ENCODE assay signal across 16 cellular contexts in the genomic region with DNA sequence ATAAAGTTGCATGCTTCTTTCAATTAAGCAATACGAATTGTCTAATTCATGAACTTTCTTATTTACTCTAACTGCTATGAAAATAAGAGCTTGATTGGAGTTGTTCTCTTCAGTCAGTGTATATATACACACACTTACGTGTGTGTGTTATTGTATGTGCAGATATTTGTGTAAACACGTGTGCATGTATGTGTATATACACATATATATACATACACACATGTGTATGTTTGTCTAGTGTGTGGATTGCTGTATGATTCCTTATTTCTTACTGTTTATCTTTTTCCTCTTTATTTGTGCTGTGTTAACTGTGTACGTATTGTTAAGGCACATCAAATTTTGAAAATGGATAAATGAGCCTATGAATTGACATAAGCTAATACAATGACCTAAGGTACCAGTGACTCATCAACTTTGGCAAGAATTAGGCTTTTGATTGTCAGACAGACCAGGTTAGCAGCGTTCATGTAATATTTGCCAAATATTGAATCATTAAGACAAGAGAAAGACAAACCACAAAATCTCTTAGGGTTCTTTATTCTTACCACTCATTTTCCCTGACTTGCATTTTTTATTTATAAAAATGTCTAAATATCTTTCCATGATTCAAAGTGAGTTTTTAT.
DNase-seq lines count a peak whose midpoint lies in the region; ATAC-seq and TF ChIP-seq lines count a peak whose summit lies in the region.
"Had no signal": no experiment of that assay in that cellular context is flagged by ENCODE, and none has a peak within 500 bp of the region (broad histone marks: within the 10 kb centered on the region; RNA-seq: fewer than 3 reads in every experiment).

No MANE protein-coding gene starts in this region.

- 55% methylated on average over 5 of the region's 5 CpGs for WGBS in mammary epithelial cell (ENCODE audit: low coverage, missing lambda C conversion rate)

- H3K27ac ChIP-seq in 22Rv1 (peak overlapping the region; percentile 0; the same call in 1 of the 2 replicates), mammary epithelial cell (ENCODE audit: insufficient read depth, low read depth, low read length) (no peak overlapping the region)
- H3K27ac ChIP-seq in CD4-positive, alpha-beta memory T cell (ENCODE audit: low read depth, low read length) = no peak overlapping the region

- intact Hi-C loops in mammary epithelial cell (cut with micrococcal nuclease) = no loop called here
- intact Hi-C loops in activated CD4-positive, alpha-beta T cell treated with anti-CD3 and anti-CD28 coated beads, Interleukin-2, amount 10 ng/mL, durations not matched to agents 24 days and 14 days (cut with micrococcal nuclease) = no loop called here
- intact Hi-C loops in CD4-positive, alpha-beta memory T cell (cut with micrococcal nuclease) = no loop called here

- TF ChIP-seq CTCF in 22Rv1 (IDR thresholded peaks at IDR 0.05) (no peak), mammary epithelial cell (conservative IDR thresholded peaks at IDR 0.05 in 1 of 2, IDR thresholded peaks at IDR 0.05 in 1 of 2; ENCODE audit: extremely low read depth in 1 of 2, insufficient read depth in 1 of 2, low read depth in 1 of 2, low read length in 2 of 2) (no peak)

- no peaks in the 10 kb centered on the region for H3K9me3 Mint-ChIP-seq in activated CD4-positive, alpha-beta T cell treated with anti-CD3 and anti-CD28 coated beads, Interleukin-2, amount 10 ng/mL, durations not matched to agents 24 days and 14 days
- H3K9me3 Mint-ChIP-seq in CD4-positive, alpha-beta memory T cell = peaks cover 0 to 9% (median 2%) of the 10 kb centered on the region in 8 donors
- H3K9me3 Mint-ChIP-seq in activated T-helper 17 cell treated with anti-CD3 and anti-CD28 coated beads, Interleukin-2, amount 50 U/mL, for 72 hours = peaks cover 4% of the 10 kb centered on the region

- dilution Hi-C loops in mammary epithelial cell (cut with HindIII; ENCODE audit: low sequenced_read_pairs) = no loop called here

- no peak overlapping the region for H3K27ac Mint-ChIP-seq in activated CD4-positive, alpha-beta T cell treated with anti-CD3 and anti-CD28 coated beads, Interleukin-2, amount 10 ng/mL, durations not matched to agents 24 days and 14 days
- no peak overlapping the region for H3K27ac Mint-ChIP-seq in CD4-positive, alpha-beta memory T cell
- H3K27ac Mint-ChIP-seq in activated T-helper 17 cell treated with anti-CD3 and anti-CD28 coated beads, Interleukin-2, amount 50 U/mL, for 72 hours = no peak overlapping the region

- ATAC-seq in GM18498 (IDR thresholded peaks at IDR 0.05; ENCODE audit: unreplicated experiment) = no peak
- ATAC-seq in activated T-helper 17 cell treated with anti-CD3 and anti-CD28 coated beads, Interleukin-2, amount 50 U/mL, for 72 hours (replicated peaks) = no peak

- H3K4me3 Mint-ChIP-seq in activated CD4-positive, alpha-beta T cell treated with anti-CD3 and anti-CD28 coated beads, Interleukin-2, amount 10 ng/mL, durations not matched to agents 24 days and 14 days = no peak overlapping the region
- no peak overlapping the region for H3K4me3 Mint-ChIP-seq in CD4-positive, alpha-beta memory T cell
- H3K4me3 Mint-ChIP-seq in activated T-helper 17 cell treated with anti-CD3 and anti-CD28 coated beads, Interleukin-2, amount 50 U/mL, for 72 hours = no peak overlapping the region

- no TSS peak for BruUV-seq in mammary epithelial cell (replicated peaks; lab: Mats Ljungman, UMichigan)

- CTCF ChIA-PET in mammary epithelial cell (lab: Charles Lee; ENCODE audit: low non-redundant PET) = no interaction called here
- CTCF ChIA-PET in CD4-positive, alpha-beta memory T cell (lab: Charles Lee; ENCODE audit: partially characterized antibody) = no interaction called here

- no peak overlapping the region for H2AFZ ChIP-seq in mammary epithelial cell (ENCODE audit: low read depth, low read length)

- in situ Hi-C loops in mammary epithelial cell (cut with MboI; ENCODE audit: low sequenced_read_pairs in 2 of 2) = no loop called here

- no peaks in the 10 kb centered on the region for H3K4me1 Mint-ChIP-seq in activated CD4-positive, alpha-beta T cell treated with anti-CD3 and anti-CD28 coated beads, Interleukin-2, amount 10 ng/mL, durations not matched to agents 24 days and 14 days
- H3K4me1 Mint-ChIP-seq in CD4-positive, alpha-beta memory T cell = no peaks in the 10 kb centered on the region
- H3K4me1 Mint-ChIP-seq in activated T-helper 17 cell treated with anti-CD3 and anti-CD28 coated beads, Interleukin-2, amount 50 U/mL, for 72 hours = no peaks in the 10 kb centered on the region

- no peaks in the 10 kb centered on the region for H3K4me1 ChIP-seq in mammary epithelial cell (ENCODE audit: insufficient read depth, low read length)
- no peaks in the 10 kb centered on the region for H3K4me1 ChIP-seq in CD4-positive, alpha-beta memory T cell (ENCODE audit: insufficient read depth, low read length)

- H3K36me3 Mint-ChIP-seq in activated CD4-positive, alpha-beta T cell treated with anti-CD3 and anti-CD28 coated beads, Interleukin-2, amount 10 ng/mL, durations not matched to agents 24 days and 14 days (ENCODE audit: low read depth) = no peaks in the 10 kb centered on the region
- no peaks in the 10 kb centered on the region for H3K36me3 Mint-ChIP-seq in CD4-positive, alpha-beta memory T cell
- H3K36me3 Mint-ChIP-seq in activated T-helper 17 cell treated with anti-CD3 and anti-CD28 coated beads, Interleukin-2, amount 50 U/mL, for 72 hours (ENCODE audit: low read depth) = no peaks in the 10 kb centered on the region

- no peaks in the 10 kb centered on the region for H3K79me2 ChIP-seq in mammary epithelial cell (ENCODE audit: insufficient read depth, low read length)

- H3K36me3 ChIP-seq in mammary epithelial cell (ENCODE audit: insufficient read depth, low read length) = no peaks in the 10 kb centered on the region
- H3K36me3 ChIP-seq in CD4-positive, alpha-beta memory T cell (ENCODE audit: insufficient read depth, low read length) = no peaks in the 10 kb centered on the region

- no peak overlapping the region for H3K9ac ChIP-seq in mammary epithelial cell (ENCODE audit: insufficient read depth, low read length)

- POLR2A ChIA-PET in CD4-positive, alpha-beta memory T cell (lab: Charles Lee; ENCODE audit: partially characterized antibody) = no interaction called here

- peak; percentile 57 for DNase-seq in NCI-H2196 treated with DMSO at 0.1 percent for 48 hours (lab: John Stamatoyannopoulos, UW; ENCODE audit: unreplicated experiment)
- DNase-seq in mammary epithelial cell = peak; percentile 56
- DNase-seq in iris pigment epithelial cell (ENCODE audit: low read depth) = peak; percentile 2
- DNase-seq in activated CD4-positive, alpha-beta T cell treated with anti-CD3 and anti-CD28 coated beads, Interleukin-2, amount 10 ng/mL, durations not matched to agents 24 days and 14 days = no peak
- no peak for DNase-seq in CD4-positive, alpha-beta memory T cell
- DNase-seq: C1 segment of cervical spinal cord, HCEC 1CT, IMR-90, NCI-H146, NCI-H2107, NCI-H446 treated with DMSO at 0.1 percent for 48 hours, NCI-H82, SIG-M5 had no signal

- no peaks in the 10 kb centered on the region for H4K20me1 ChIP-seq in mammary epithelial cell (ENCODE audit: insufficient read depth, low read length)

- H3K27me3 ChIP-seq in mammary epithelial cell (ENCODE audit: insufficient read depth, low read length) = no peaks in the 10 kb centered on the region
- H3K27me3 ChIP-seq in CD4-positive, alpha-beta memory T cell (ENCODE audit: insufficient read depth, low read length) = no peaks in the 10 kb centered on the region

- no peaks in the 10 kb centered on the region for H3K27me3 Mint-ChIP-seq in activated CD4-positive, alpha-beta T cell treated with anti-CD3 and anti-CD28 coated beads, Interleukin-2, amount 10 ng/mL, durations not matched to agents 24 days and 14 days
- no peaks in the 10 kb centered on the region for H3K27me3 Mint-ChIP-seq in CD4-positive, alpha-beta memory T cell
- no peaks in the 10 kb centered on the region for H3K27me3 Mint-ChIP-seq in activated T-helper 17 cell treated with anti-CD3 and anti-CD28 coated beads, Interleukin-2, amount 50 U/mL, for 72 hours

- no peak overlapping the region for H3K4me3 ChIP-seq in mammary epithelial cell (replicated peaks in 1 of 3; ENCODE audit: insufficient read depth in 1 of 3, low read depth in 2 of 3, low read length in 3 of 3)
- H3K4me3 ChIP-seq in CD4-positive, alpha-beta memory T cell (ENCODE audit: low read length in 2 of 2) = no peak overlapping the region

- peaks cover 7% of the 10 kb centered on the region for H3K9me3 ChIP-seq in mammary epithelial cell (replicated peaks; ENCODE audit: insufficient read depth, low read length)
- H3K9me3 ChIP-seq in CD4-positive, alpha-beta memory T cell (ENCODE audit: control insufficient read depth in 1 of 2, low read length in 2 of 2) = peaks cover 0 to 5% of the 10 kb centered on the region in 2 donors

- H3K4me2 ChIP-seq in mammary epithelial cell (ENCODE audit: insufficient read depth, low read depth, low read length) = no peak overlapping the region

Comparison
In these comparisons a context has a peak if more than half of its experiments do, and no peak if none do; other contexts are left out.
1. DNase-seq: peak in NCI-H2196 treated with DMSO at 0.1 percent for 48 hours (single experiment), mammary epithelial cell (single experiment) and iris pigment epithelial cell (single experiment); none in activated CD4-positive, alpha-beta T cell treated with anti-CD3 and anti-CD28 coated beads, Interleukin-2, amount 10 ng/mL, durations not matched to agents 24 days and 14 days (single experiment) and CD4-positive, alpha-beta memory T cell (0 of 5).